8 cellular contexts compared by ENCODE assay signal in the genomic region with DNA sequence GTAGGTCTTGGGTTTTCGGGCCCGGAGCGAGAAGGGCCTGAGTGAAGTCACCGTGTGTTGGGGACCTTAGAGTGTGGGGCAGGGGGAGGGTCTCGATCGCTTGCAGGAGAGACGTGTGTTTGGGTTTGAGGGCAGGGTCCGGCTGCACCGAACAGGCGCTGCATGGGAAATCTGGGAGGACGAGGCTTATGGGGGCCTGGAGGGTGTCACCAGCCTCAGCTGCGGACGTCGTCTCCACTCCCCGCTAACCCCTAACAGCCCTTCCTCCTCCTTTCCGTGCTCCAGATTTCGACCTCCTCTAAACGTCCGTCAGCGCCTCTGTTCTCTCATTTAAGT. TPM values are rescaled to one million over a fixed set of nuclear protein-coding genes. Genes with fewer than 3 reads are reported as not detected.
DNase-seq lines count a peak whose midpoint lies in the region; ATAC-seq, FAIRE-seq and TF ChIP-seq lines count a peak whose summit lies in the region.
"Not testable (repeated sequence)": the region's sequence is repeated elsewhere in the genome, so short reads cannot be mapped to it uniquely, and the experiment has no call there.

No MANE protein-coding gene starts in this region.

- POLR2A ChIA-PET in HepG2 (lab: Yijun Ruan, JAX), result interaction anchor here (1.6 kb wide), 1 partner anchor 72 kb away, joined by 4 read pairs; no protein-coding TSS in a partner anchor

- H3K4me2 ChIP-seq in DND-41 (ENCODE audit: insufficient read depth, low read length) (peak overlapping the region; percentile 76), HepG2 (ENCODE audit: low read depth, low read length) (peak overlapping the region; percentile 77)

- H3K9ac ChIP-seq in DND-41 (ENCODE audit: low read depth, low read length) (peak overlapping the region; percentile 96), HepG2 (ENCODE audit: insufficient read depth, low read depth, low read length) (peak overlapping the region; percentile 93)

- TF ChIP-seq EP300 in esophagus muscularis mucosa (IDR thresholded peaks at IDR 0.05); HepG2 (IDR thresholded peaks at IDR 0.05; ENCODE audit: low read depth in 2 of 2, low read length in 2 of 2); HepG2 (CRISPR knock-in tag; IDR thresholded peaks at IDR 0.05; ENCODE audit: borderline replicate concordance); tibial nerve (IDR thresholded peaks at IDR 0.05): not testable (repeated sequence)

- peak overlapping the region; percentile 92 for H3K27ac ChIP-seq in DND-41 (ENCODE audit: low read length)
- H3K27ac ChIP-seq in ascending aorta, result peak overlapping the region; percentile 64 to 80
- peak overlapping the region; percentile 83 to 88 (median 88) for H3K27ac ChIP-seq in esophagus muscularis mucosa (replicated peaks in 1 of 4)
- H3K27ac ChIP-seq in HepG2 (ENCODE audit: extremely low read length, insufficient read depth, low read length), result peak overlapping the region; percentile 83
- peak overlapping the region; percentile 61 to 81 (median 71) for H3K27ac ChIP-seq in pancreas
- peak overlapping the region in 3 of 4 donors; percentile 51 to 88 (median 86) for H3K27ac ChIP-seq in tibial nerve

- peaks cover 37% of the 10 kb centered on the region for H3K36me3 ChIP-seq in DND-41 (ENCODE audit: insufficient read depth, low read length)
- peaks cover 16 to 25% of the 10 kb centered on the region in 2 donors for H3K36me3 ChIP-seq in ascending aorta
- H3K36me3 ChIP-seq in esophagus muscularis mucosa, result peaks cover 12 to 33% (median 19%) of the 10 kb centered on the region in 4 donors
- H3K36me3 ChIP-seq in HepG2 (replicated peaks in 1 of 2; ENCODE audit: control insufficient read depth in 1 of 2, insufficient read depth in 2 of 2, low read length in 2 of 2), result peaks cover 2 to 14% of the 10 kb centered on the region in 2 experiments; a peak in 3 of 5 replicates
- H3K36me3 ChIP-seq in pancreas, result peaks cover 0 to 11% (median 4%) of the 10 kb centered on the region in 3 donors
- H3K36me3 ChIP-seq in tibial nerve, result peaks cover 0 to 34% (median 3%) of the 10 kb centered on the region in 3 donors

- in situ Hi-C loops in KBM-7 (cut with MboI; ENCODE audit: low pct_unique_long_range_greater_than_20kb, low sequenced_read_pairs); HepG2 (cut with HindIII; ENCODE audit: extremely low pct_ligation_motif_present, low pct_unique_long_range_greater_than_20kb): not testable (repeated sequence)

- not testable (repeated sequence) for FAIRE-seq in HepG2 (lab: Jason Lieb, UNC); pancreas (lab: Jason Lieb, UNC)

- H3K4me3 ChIP-seq in DND-41 (ENCODE audit: low read depth in 1 of 2, low read length in 2 of 2) (peak overlapping the region; percentile 76 to 82; a peak in 3 of 4 replicates), ascending aorta (peak overlapping the region; percentile 94), esophagus muscularis mucosa (peak overlapping the region; percentile 76 to 95 (median 82)), HepG2 (replicated peaks in 1 of 3; ENCODE audit: insufficient read depth in 1 of 3, low read depth in 2 of 3, low read length in 3 of 3) (peak overlapping the region; percentile 73 to 92 (median 79)), pancreas (peak overlapping the region; percentile 93 to 99 (median 94)), tibial nerve (peak overlapping the region; percentile 77 to 92 (median 86))

- H3K27me3 ChIP-seq in DND-41 (ENCODE audit: insufficient read depth, low read length, poor library complexity); ascending aorta; esophagus muscularis mucosa; HepG2 (ENCODE audit: control insufficient read depth in 1 of 2, insufficient read depth in 2 of 2, low read length in 2 of 2); pancreas; tibial nerve: not testable (repeated sequence)

- CTCF ChIA-PET in HepG2 (lab: Yijun Ruan, JAX; ENCODE audit: low intra/inter-chr PET ratio, low total read pairs), result not testable (repeated sequence)

- 2% methylated on average over 15 of the region's 20 CpGs for whole genome bisulfite sequencing in esophagus muscularis mucosa
- 0% methylated on average over 9 of the region's 20 CpGs for WGBS in HepG2 (ENCODE audit: low lambda C conversion rate)
- WGBS in pancreas, 2 donors, result 0 to 1% methylated on average over 20 of the region's 20 CpGs
- 0% methylated on average over 20 of the region's 20 CpGs for WGBS in tibial nerve, 2 donors

- H3K79me2 ChIP-seq in DND-41 (ENCODE audit: insufficient read depth, low read length) (peaks cover 41% of the 10 kb centered on the region), HepG2 (ENCODE audit: insufficient read depth, low read length) (peaks cover 15% of the 10 kb centered on the region)

- H3K4me1 ChIP-seq in DND-41 (ENCODE audit: insufficient read depth, low read length), result peaks cover 26% of the 10 kb centered on the region
- H3K4me1 ChIP-seq in ascending aorta, pancreas, tibial nerve: not testable (repeated sequence)
- peaks cover 9 to 19% (median 16%) of the 10 kb centered on the region in 4 donors for H3K4me1 ChIP-seq in esophagus muscularis mucosa
- H3K4me1 ChIP-seq in HepG2 (ENCODE audit: insufficient read depth, low read length), result peaks cover 10% of the 10 kb centered on the region

- H3K27ac Mint-ChIP-seq in T-helper 17 cell, result peak overlapping the region; percentile 88

- ATAC-seq in DND-41 (ENCODE audit: insufficient read depth, low read depth); T-helper 17 cell; HepG2; pancreas: not testable (repeated sequence)

- peaks cover 10% of the 10 kb centered on the region for H3K9me3 ChIP-seq in DND-41 (ENCODE audit: insufficient read depth, low read length, severe bottlenecking)
- H3K9me3 ChIP-seq in T-helper 17 cell (ENCODE audit: control insufficient read depth, low read length, poor library complexity, severe bottlenecking); ascending aorta; esophagus muscularis mucosa; HepG2 (ENCODE audit: low read length); pancreas: not testable (repeated sequence)
- peaks cover 0 to 11% (median 3%) of the 10 kb centered on the region in 4 donors for H3K9me3 ChIP-seq in tibial nerve

- not testable (repeated sequence) for TF ChIP-seq POLR2A in esophagus muscularis mucosa (IDR thresholded peaks at IDR 0.05; ENCODE audit: low read depth); HepG2 (IDR thresholded peaks at IDR 0.05; ENCODE audit: insufficient read depth in 1 of 2, low read depth in 2 of 2, low read length in 2 of 2); tibial nerve (IDR thresholded peaks at IDR 0.05)

- not testable (repeated sequence) for TF ChIP-seq CTCF in DND-41 (IDR thresholded peaks at IDR 0.05; ENCODE audit: borderline replicate concordance, extremely low read depth, low read length, poor library complexity, severe bottlenecking); ascending aorta (IDR thresholded peaks at IDR 0.05); esophagus muscularis mucosa (IDR thresholded peaks at IDR 0.05); HepG2 (CRISPR knock-in tag; IDR thresholded peaks at IDR 0.05); pancreas (IDR thresholded peaks at IDR 0.05); tibial nerve (IDR thresholded peaks at IDR 0.05)

- BruUV-seq in HepG2 (replicated peaks; lab: Mats Ljungman, UMichigan), result not testable (repeated sequence)

- peak overlapping the region; percentile 86 for H2AFZ ChIP-seq in DND-41 (ENCODE audit: low read depth, low read length)
- not testable (repeated sequence) for H2AFZ ChIP-seq in HepG2 (ENCODE audit: low read length)

- intact Hi-C loops in ascending aorta (cut with DNase I), result loop anchor here (5.0 kb wide), 1 partner anchor 74 kb away; no protein-coding TSS in a partner anchor
- intact Hi-C loops in esophagus muscularis mucosa (cut with DNase I); HepG2 (cut with micrococcal nuclease; ENCODE audit: unreplicated experiment); pancreas (cut with DNase I): not testable (repeated sequence)

- H3K27me3 Mint-ChIP-seq in T-helper 17 cell, result not testable (repeated sequence)

- not testable (repeated sequence) for H3K36me3 Mint-ChIP-seq in T-helper 17 cell (ENCODE audit: low read depth)

- H3K4me1 Mint-ChIP-seq in T-helper 17 cell, result peaks cover 20% of the 10 kb centered on the region

- TF ChIP-seq RAD21 in HepG2 (CRISPR knock-in tag; IDR thresholded peaks at IDR 0.05), result not testable (repeated sequence)

- DNase-seq in DND-41 (peak; percentile 31), KBM-7 (peak; percentile 25)
- not testable (repeated sequence) for DNase-seq in T-helper 17 cell; ascending aorta (ENCODE audit: low spot score in 2 of 2); esophagus muscularis mucosa (ENCODE audit: extremely low spot score); HepG2 (ENCODE audit: low spot score); pancreas; tibial nerve (ENCODE audit: low spot score in 2 of 2)

- H4K20me1 ChIP-seq in DND-41 (ENCODE audit: insufficient read depth, low read length); HepG2 (ENCODE audit: insufficient read depth, low read length): not testable (repeated sequence)

- peak overlapping the region; percentile 97 for H3K4me3 Mint-ChIP-seq in T-helper 17 cell

RNA-seq across cellular contexts. Expression of a gene that starts 0.7 kb away (rescaled TPM):
- 10 to 100 TPM in 1 of 2 donors, 1 to 10 TPM in 1; 9.2 to 14.7 TPM for total RNA-seq in T-helper 17 cell
- total RNA-seq in ascending aorta, result 9.9 TPM
- total RNA-seq in esophagus muscularis mucosa, result 10 to 100 TPM in 1 of 4 donors, 1 to 10 TPM in 3; 8.6 to 10.4 (median 9.5) TPM
- 11.8 and 14.9 TPM in 2 replicates for total RNA-seq in HepG2 (2016; rRNA removed; fragmentation: Illumina TruSeq; extraction: Trizol)
- total RNA-seq in HepG2 (2016; cell fraction: cytosol; rRNA removed; fragmentation: Illumina TruSeq; extraction: Trizol; ENCODE audit: low read depth), result 0.79 and 0.81 TPM in 2 replicates
- 11.7 and 14.1 TPM in 2 replicates for total RNA-seq in HepG2 (2016; cell fraction: insoluble cytoplasmic fraction; rRNA removed; fragmentation: Illumina TruSeq; extraction: Trizol)
- 4.4 and 5.2 TPM in 2 replicates for total RNA-seq in HepG2 (2016; cell fraction: membrane; rRNA removed; fragmentation: Illumina TruSeq; extraction: Trizol)
- total RNA-seq in HepG2 (2016; cell fraction: nucleus; rRNA removed; fragmentation: Illumina TruSeq; extraction: Trizol), result 18.8 and 20.9 TPM in 2 replicates
- 4.2 and 4.4 TPM in 2 replicates for polyA plus RNA-seq in HepG2 (2011; rRNA removed)
- 1.2 and 1.9 TPM in 2 replicates for polyA plus RNA-seq in HepG2 (2011; cell fraction: cytosol; rRNA removed)
- 5.2 and 6.8 TPM in 2 replicates for polyA plus RNA-seq in HepG2 (2011; cell fraction: nucleus; rRNA removed)
- polyA plus RNA-seq in HepG2 (2012), result 6.3 and 7.2 TPM in 2 replicates
- polyA plus RNA-seq in HepG2 (2016; cell fraction: cytosol; fragmentation: Illumina TruSeq; extraction: Trizol; ENCODE audit: low read depth), result 0.31 and 0.35 TPM in 2 replicates
- 8.7 and 9.4 TPM in 2 replicates for polyA plus RNA-seq in HepG2 (2016; cell fraction: insoluble cytoplasmic fraction; fragmentation: Illumina TruSeq; extraction: Trizol; ENCODE audit: low read depth)
- 1.3 and 1.4 TPM in 2 replicates for polyA plus RNA-seq in HepG2 (2016; cell fraction: membrane; fragmentation: Illumina TruSeq; extraction: Trizol; ENCODE audit: low read depth)
- polyA plus RNA-seq in HepG2 (2016; cell fraction: nucleus; fragmentation: Illumina TruSeq; extraction: Trizol; ENCODE audit: insufficient read depth, low read depth), result 26.4 and 26.9 TPM in 2 replicates
- polyA minus RNA-seq in HepG2 (2011; rRNA and poly(A)+ RNA removed; ENCODE audit: low replicate concordance), result 1.5 and 4.0 TPM in 2 replicates
- 5.8 and 7.4 TPM in 2 replicates for polyA minus RNA-seq in HepG2 (2011; cell fraction: cytosol; rRNA and poly(A)+ RNA removed)
- 26.0 and 26.4 TPM in 2 replicates for polyA minus RNA-seq in HepG2 (2011; cell fraction: nucleus; rRNA and poly(A)+ RNA removed)
- total RNA-seq in pancreas, result 1 to 10 TPM; 5.1 to 7.9 (median 5.7) TPM
- 1 to 10 TPM; 3.3 to 5.1 TPM for polyA plus RNA-seq in pancreas
- 10 to 100 TPM in 1 of 4 donors, 1 to 10 TPM in 3; 7.5 to 11.3 (median 9.0) TPM for total RNA-seq in tibial nerve
